Comparison of ENCODE assay signal across 11 cellular contexts in genomic region chr7:115135769-115136410, GRCh38.
DNase-seq lines count a peak whose midpoint lies in the region; ATAC-seq and TF ChIP-seq lines count a peak whose summit lies in the region.
"Had no signal": no experiment of that assay in that cellular context is flagged by ENCODE, and none has a peak within 500 bp of the region (broad histone marks: within the 10 kb centered on the region; RNA-seq: fewer than 3 reads in every experiment).

No MANE protein-coding gene starts in this region.

- no peak overlapping the region for H3K27ac Mint-ChIP-seq in activated naive CD8-positive, alpha-beta T cell treated with anti-CD3 and anti-CD28 coated beads, Interleukin-2, amount 10 ng/mL, durations not matched to agents 7 days and 5 days
- H3K27ac Mint-ChIP-seq in activated naive CD8-positive, alpha-beta T cell treated with anti-CD3 and anti-CD28 coated beads, Interleukin-2, amount 50 U/mL, for 24 hours: no peak overlapping the region
- no peak overlapping the region for H3K27ac Mint-ChIP-seq in type B pancreatic cell
- H3K27ac Mint-ChIP-seq: B cell; dendritic cell treated with granulocyte-macrophage colony-stimulating factor and Interleukin-4, amounts not matched to agents 40 ng/mL and 50 ng/mL, for 4 days had no signal

- H3K9me2 ChIP-seq in OCI-LY7 (ENCODE audit: insufficient read depth, low read length): no peaks in the 10 kb centered on the region

- no peak for DNase-seq in activated naive CD8-positive, alpha-beta T cell treated with anti-CD3 and anti-CD28 coated beads, Interleukin-2, amount 10 ng/mL, durations not matched to agents 7 days and 5 days
- DNase-seq in activated naive CD8-positive, alpha-beta T cell treated with anti-CD3 and anti-CD28 coated beads, Interleukin-2, amount 50 U/mL, for 24 hours: no peak
- DNase-seq in RWPE2 (ENCODE audit: low spot score) (no peak), putamen (ENCODE audit: low spot score) (peak; percentile 1), type B pancreatic cell (ENCODE audit: extremely low spot score, unreplicated experiment) (no peak), OCI-LY7 (ENCODE audit: low spot score) (no peak), OCI-M1 (lab: John Stamatoyannopoulos, UW) (no peak)
- DNase-seq: activated CD4-positive, alpha-beta T cell treated with anti-CD3 and anti-CD28 coated beads, Interleukin-2, amount 50 U/mL, for 1 hour had no signal

- BruUV-seq in OCI-LY7 (replicated peaks; lab: Mats Ljungman, UMichigan): no TSS peak

- H3K4me3 Mint-ChIP-seq in activated naive CD8-positive, alpha-beta T cell treated with anti-CD3 and anti-CD28 coated beads, Interleukin-2, amount 10 ng/mL, durations not matched to agents 7 days and 5 days: no peak overlapping the region
- no peak overlapping the region for H3K4me3 Mint-ChIP-seq in activated naive CD8-positive, alpha-beta T cell treated with anti-CD3 and anti-CD28 coated beads, Interleukin-2, amount 50 U/mL, for 24 hours
- no peak overlapping the region for H3K4me3 Mint-ChIP-seq in type B pancreatic cell
- H3K4me3 Mint-ChIP-seq: B cell; dendritic cell treated with granulocyte-macrophage colony-stimulating factor and Interleukin-4, amounts not matched to agents 40 ng/mL and 50 ng/mL, for 4 days had no signal

- H3K36me3 Mint-ChIP-seq in activated naive CD8-positive, alpha-beta T cell treated with anti-CD3 and anti-CD28 coated beads, Interleukin-2, amount 10 ng/mL, durations not matched to agents 7 days and 5 days: peaks cover 4% of the 10 kb centered on the region
- no peaks in the 10 kb centered on the region for H3K36me3 Mint-ChIP-seq in activated naive CD8-positive, alpha-beta T cell treated with anti-CD3 and anti-CD28 coated beads, Interleukin-2, amount 50 U/mL, for 24 hours (ENCODE audit: low read depth)
- no peaks in the 10 kb centered on the region for H3K36me3 Mint-ChIP-seq in type B pancreatic cell

- TF ChIP-seq CTCF in RWPE2 (IDR thresholded peaks at IDR 0.05; ENCODE audit: poor library complexity, severe bottlenecking) (no peak), type B pancreatic cell (conservative IDR thresholded peaks at IDR 0.05) (no peak), OCI-LY7 (conservative IDR thresholded peaks at IDR 0.05; ENCODE audit: low read length) (no peak)

- H3K27ac ChIP-seq in RWPE2 (ENCODE audit: poor library complexity, severe bottlenecking) (no peak overlapping the region), OCI-LY7 (ENCODE audit: low read depth, low read length, poor library complexity, severe bottlenecking) (no peak overlapping the region)

- POLR2A ChIA-PET in activated naive CD8-positive, alpha-beta T cell treated with anti-CD3 and anti-CD28 coated beads, Interleukin-2, amount 10 ng/mL, durations not matched to agents 7 days and 5 days (lab: Charles Lee): no interaction called here
- POLR2A ChIA-PET in OCI-LY7 (lab: Charles Lee): interaction anchor here (0.7 kb wide), 1 partner anchor 814 kb away, joined by 4 read pairs; no protein-coding TSS in a partner anchor

- H3K9me3 Mint-ChIP-seq in activated naive CD8-positive, alpha-beta T cell treated with anti-CD3 and anti-CD28 coated beads, Interleukin-2, amount 10 ng/mL, durations not matched to agents 7 days and 5 days: peaks cover 4% of the 10 kb centered on the region
- peaks cover 5% of the 10 kb centered on the region for H3K9me3 Mint-ChIP-seq in activated naive CD8-positive, alpha-beta T cell treated with anti-CD3 and anti-CD28 coated beads, Interleukin-2, amount 50 U/mL, for 24 hours
- H3K9me3 Mint-ChIP-seq in type B pancreatic cell: no peaks in the 10 kb centered on the region

- H3K9me3 ChIP-seq in RWPE2 (ENCODE audit: severe bottlenecking) (no peaks in the 10 kb centered on the region), OCI-LY7 (ENCODE audit: low read length) (no peaks in the 10 kb centered on the region)

- no peak overlapping the region for H2AFZ ChIP-seq in OCI-LY7 (ENCODE audit: low read length)

- H3K4me2 ChIP-seq in OCI-LY7 (ENCODE audit: low read length): no peak overlapping the region

- peak; percentile 52 for ATAC-seq in activated naive CD8-positive, alpha-beta T cell treated with anti-CD3 and anti-CD28 coated beads, Interleukin-2, amount 10 ng/mL, durations not matched to agents 7 days and 5 days (ENCODE audit: low read depth)
- ATAC-seq in activated naive CD8-positive, alpha-beta T cell treated with anti-CD3 and anti-CD28 coated beads, Interleukin-2, amount 50 U/mL, for 24 hours: no peak
- peak; percentile 92 for ATAC-seq in HG02885 (IDR thresholded peaks at IDR 0.05; ENCODE audit: poor library complexity, unreplicated experiment)
- peak; percentile 59; the same call in 2 of the 3 replicates for ATAC-seq in RWPE2 (ENCODE audit: low read depth)

- intact Hi-C loops in OCI-LY7 (cut with micrococcal nuclease; ENCODE audit: unreplicated experiment): no loop called here

- no peaks in the 10 kb centered on the region for H3K27me3 ChIP-seq in RWPE2 (ENCODE audit: insufficient read depth, poor library complexity, severe bottlenecking)

- H3K36me3 ChIP-seq in RWPE2 (ENCODE audit: low read depth): no peaks in the 10 kb centered on the region
- no peaks in the 10 kb centered on the region for H3K36me3 ChIP-seq in OCI-LY7 (ENCODE audit: insufficient read depth, low read length)

- H3K4me3 ChIP-seq in RWPE2 (ENCODE audit: severe bottlenecking) (no peak overlapping the region), OCI-LY7 (ENCODE audit: low read depth, low read length, poor library complexity, severe bottlenecking) (no peak overlapping the region)

- CTCF ChIA-PET in OCI-LY7 (lab: Charles Lee; ENCODE audit: unreplicated experiment): no interaction called here

- H3K4me1 Mint-ChIP-seq in activated naive CD8-positive, alpha-beta T cell treated with anti-CD3 and anti-CD28 coated beads, Interleukin-2, amount 10 ng/mL, durations not matched to agents 7 days and 5 days: peaks cover 8% of the 10 kb centered on the region
- peaks cover 5% of the 10 kb centered on the region for H3K4me1 Mint-ChIP-seq in activated naive CD8-positive, alpha-beta T cell treated with anti-CD3 and anti-CD28 coated beads, Interleukin-2, amount 50 U/mL, for 24 hours
- H3K4me1 Mint-ChIP-seq in type B pancreatic cell (ENCODE audit: unreplicated experiment): no peaks in the 10 kb centered on the region
- H3K4me1 Mint-ChIP-seq: B cell had no signal

- no peaks in the 10 kb centered on the region for H3K79me2 ChIP-seq in OCI-LY7 (ENCODE audit: insufficient read depth, low read depth, low read length)

- H3K4me1 ChIP-seq in RWPE2 (ENCODE audit: insufficient read depth, poor library complexity, severe bottlenecking) (no peaks in the 10 kb centered on the region), OCI-LY7 (ENCODE audit: insufficient read depth, low read length, poor library complexity, severe bottlenecking) (no peaks in the 10 kb centered on the region)

- no peaks in the 10 kb centered on the region for H3K27me3 Mint-ChIP-seq in activated naive CD8-positive, alpha-beta T cell treated with anti-CD3 and anti-CD28 coated beads, Interleukin-2, amount 10 ng/mL, durations not matched to agents 7 days and 5 days
- no peaks in the 10 kb centered on the region for H3K27me3 Mint-ChIP-seq in activated naive CD8-positive, alpha-beta T cell treated with anti-CD3 and anti-CD28 coated beads, Interleukin-2, amount 50 U/mL, for 24 hours
- H3K27me3 Mint-ChIP-seq in type B pancreatic cell: no peaks in the 10 kb centered on the region
- H3K27me3 Mint-ChIP-seq: B cell; dendritic cell treated with granulocyte-macrophage colony-stimulating factor and Interleukin-4, amounts not matched to agents 40 ng/mL and 50 ng/mL, for 4 days had no signal

- no peaks in the 10 kb centered on the region for H4K20me1 ChIP-seq in OCI-LY7 (ENCODE audit: insufficient read depth, low read length)
